In the genomic region with DNA sequence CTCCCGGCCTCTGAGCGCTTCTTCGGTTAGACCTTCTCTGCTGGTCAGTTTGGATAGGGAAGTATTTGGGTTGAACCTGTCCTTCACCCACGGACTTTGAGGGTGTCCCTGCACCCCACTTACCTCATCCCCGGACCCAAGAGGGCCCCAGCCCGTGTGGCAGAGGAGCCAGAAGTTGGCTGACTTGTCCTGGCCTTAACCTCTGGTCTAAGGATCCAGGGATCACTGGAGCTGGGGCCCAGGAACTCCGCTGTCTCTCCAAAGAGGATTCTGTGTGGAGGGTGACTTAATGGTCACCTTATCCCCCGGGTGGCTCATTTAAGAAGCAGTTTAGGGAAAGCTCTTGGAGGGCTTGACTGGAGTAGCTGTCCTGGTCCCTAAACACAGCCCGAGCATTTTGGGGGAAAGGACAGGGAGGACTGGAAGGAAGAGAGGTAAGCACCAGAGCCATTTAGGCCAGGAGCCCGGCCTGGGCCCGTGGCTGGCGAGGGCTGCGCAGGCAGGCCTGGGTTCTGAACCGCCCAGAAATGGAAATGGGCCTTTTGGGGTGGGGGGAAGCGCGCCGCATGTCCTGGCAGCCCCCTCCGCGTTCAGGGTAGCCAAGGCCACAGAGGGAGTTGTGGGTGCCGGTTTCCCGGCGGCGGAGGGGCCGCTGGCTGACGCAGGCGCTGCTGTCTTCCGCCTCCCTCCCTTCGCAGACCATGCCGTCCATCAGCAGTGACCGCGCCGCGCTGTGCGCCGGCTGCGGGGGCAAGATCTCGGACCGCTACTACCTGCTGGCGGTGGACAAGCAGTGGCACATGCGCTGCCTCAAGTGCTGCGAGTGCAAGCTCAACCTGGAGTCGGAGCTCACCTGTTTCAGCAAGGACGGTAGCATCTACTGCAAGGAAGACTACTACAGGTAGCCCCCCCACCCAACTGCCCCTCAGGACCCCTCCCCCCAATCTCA, we compare ENCODE assay signal across 19 cellular contexts. TPM values are rescaled to one million over a fixed set of nuclear protein-coding genes. Genes with fewer than 3 reads are reported as not detected.
DNase-seq lines count a peak whose midpoint lies in the region; ATAC-seq and TF ChIP-seq lines count a peak whose summit lies in the region.
"Had no signal": no experiment of that assay in that cellular context is flagged by ENCODE, and none has a peak within 500 bp of the region (broad histone marks: within the 10 kb centered on the region; RNA-seq: fewer than 3 reads in every experiment).

No MANE protein-coding gene starts in this region.

- no peak for DNase-seq in CD8-positive, alpha-beta T cell
- DNase-seq in GM06990 (ENCODE audit: extremely low read depth, insufficient read length) (peak; percentile 59), NCI-H226 (no peak)
- no peak for DNase-seq in effector CD4-positive, alpha-beta T cell
- DNase-seq in stimulated activated CD4-positive, alpha-beta T cell treated with anti-CD3 and anti-CD28 coated beads, Interleukin-2, amount 100 ng/mL, for 48 hours = no peak
- DNase-seq: activated CD4-positive, alpha-beta T cell treated with anti-CD3 and anti-CD28 coated beads, Interleukin-2, amount 50 U/mL, for 1 hour; activated gamma-delta T cell treated with Interleukin-2 at 50 U/mL for 16 hours; CD4-positive, alpha-beta T cell; cerebellar nuclear complex; GF-D8; heart left ventricle; left cardiac atrium; NCI-H446; PC-3; stimulated activated naive CD8-positive, alpha-beta T cell treated with anti-CD3 and anti-CD28 coated beads, Interleukin-15, amount 100 ng/mL, for 72 hours; SW 1271 had no signal

- H3K9me3 Mint-ChIP-seq in CD8-positive, alpha-beta T cell = no peaks in the 10 kb centered on the region
- peaks cover 0 to 11% (median 0%) of the 10 kb centered on the region in 5 experiments for H3K9me3 Mint-ChIP-seq in brain
- H3K9me3 Mint-ChIP-seq: CD4-positive, alpha-beta T cell; stimulated activated naive CD8-positive, alpha-beta T cell treated with anti-CD3 and anti-CD28 coated beads, Interleukin-15, amount 100 ng/mL, for 72 hours had no signal

- POLR2A ChIA-PET in CD8-positive, alpha-beta T cell (lab: Charles Lee) = no interaction called here

- H3K4me2 ChIP-seq in neural cell (ENCODE audit: low read length) = no peak overlapping the region

- H3K27ac ChIP-seq in CD8-positive, alpha-beta T cell (ENCODE audit: low read depth, low read length) = no peak overlapping the region
- no peak overlapping the region for H3K27ac ChIP-seq in neural cell (ENCODE audit: low read length)
- H3K27ac ChIP-seq: heart left ventricle had no signal

- TF ChIP-seq RAD21 in neural cell (conservative IDR thresholded peaks at IDR 0.05) = peak; percentile 37

- H3K79me2 ChIP-seq in neural cell (replicated peaks; ENCODE audit: insufficient read depth, low read length) = peaks cover 87% of the 10 kb centered on the region

- no peaks in the 10 kb centered on the region for H3K36me3 Mint-ChIP-seq in CD8-positive, alpha-beta T cell
- H3K36me3 Mint-ChIP-seq in brain = no peaks in the 10 kb centered on the region

- TF ChIP-seq EP300 in neural cell (conservative IDR thresholded peaks at IDR 0.05; ENCODE audit: poor library complexity, severe bottlenecking) = no peak

- peaks cover 62% of the 10 kb centered on the region for H3K27me3 ChIP-seq in CD8-positive, alpha-beta T cell (ENCODE audit: insufficient read depth, low read length)
- H3K27me3 ChIP-seq in GM06990 (replicated peaks; ENCODE audit: control insufficient read depth, insufficient read depth, low read length) (no peaks in the 10 kb centered on the region; the same call in 1 of the 2 replicates), neural cell (ENCODE audit: insufficient read depth, low read depth, low read length) (peaks cover 89% of the 10 kb centered on the region)

- no peaks in the 10 kb centered on the region for H3K9me2 ChIP-seq in neural cell (ENCODE audit: insufficient read depth, low read length)

- no peak overlapping the region for H3K4me3 ChIP-seq in CD8-positive, alpha-beta T cell (ENCODE audit: low read depth, low read length)
- no peak overlapping the region for H3K4me3 ChIP-seq in GM06990 (replicated peaks; ENCODE audit: low read depth, low read length)
- peak overlapping the region; percentile 79 for H3K4me3 ChIP-seq in neural cell (ENCODE audit: low read length)

- H3K4me3 Mint-ChIP-seq in CD8-positive, alpha-beta T cell = peak overlapping the region; percentile 35
- peak overlapping the region; percentile 63 to 96 (median 86) for H3K4me3 Mint-ChIP-seq in brain
- H3K4me3 Mint-ChIP-seq: CD4-positive, alpha-beta T cell had no signal

- CTCF ChIA-PET in CD8-positive, alpha-beta T cell (lab: Charles Lee) = no interaction called here

- H3F3A ChIP-seq in neural cell (ENCODE audit: insufficient read depth, low read length, poor library complexity, severe bottlenecking) = peaks cover 7% of the 10 kb centered on the region

- H3K27ac Mint-ChIP-seq in CD8-positive, alpha-beta T cell = no peak overlapping the region
- H3K27ac Mint-ChIP-seq in brain = peak overlapping the region; percentile 53 to 99 (median 82)
- H3K27ac Mint-ChIP-seq: CD4-positive, alpha-beta T cell; stimulated activated naive CD8-positive, alpha-beta T cell treated with anti-CD3 and anti-CD28 coated beads, Interleukin-15, amount 100 ng/mL, for 72 hours had no signal

- intact Hi-C loops in CD8-positive, alpha-beta T cell (cut with DNase I, micrococcal nuclease) = no loop called here

- TF ChIP-seq CTCF in CD8-positive, alpha-beta T cell (IDR thresholded peaks at IDR 0.05) = no peak
- no peak for TF ChIP-seq CTCF in GM06990 (IDR thresholded peaks at IDR 0.05; ENCODE audit: insufficient read depth, low read length, poor library complexity, severe bottlenecking)
- no peak for TF ChIP-seq CTCF in brain (conservative IDR thresholded peaks at IDR 0.05)
- peak; percentile 22 for TF ChIP-seq CTCF in neural cell (IDR thresholded peaks at IDR 0.05; ENCODE audit: poor library complexity, severe bottlenecking)

- no peaks in the 10 kb centered on the region for H4K20me1 ChIP-seq in neural cell (ENCODE audit: insufficient read depth)

- no peaks in the 10 kb centered on the region for H3K36me3 ChIP-seq in CD8-positive, alpha-beta T cell (ENCODE audit: insufficient read depth, low read length)
- H3K36me3 ChIP-seq in GM06990 (ENCODE audit: control insufficient read depth, insufficient read depth, low read length) (no peaks in the 10 kb centered on the region), neural cell (ENCODE audit: insufficient read depth, low read length) (no peaks in the 10 kb centered on the region)
- H3K36me3 ChIP-seq: heart left ventricle had no signal

- peaks cover 36% of the 10 kb centered on the region for H3K4me1 ChIP-seq in CD8-positive, alpha-beta T cell (ENCODE audit: insufficient read depth, low read length)

- no peaks in the 10 kb centered on the region for H3K9me3 ChIP-seq in CD8-positive, alpha-beta T cell (ENCODE audit: low read length)
- no peaks in the 10 kb centered on the region for H3K9me3 ChIP-seq in neural cell (ENCODE audit: low read length)
- H3K9me3 ChIP-seq: heart left ventricle had no signal

- H2AFZ ChIP-seq in neural cell (ENCODE audit: low read depth, low read length) = no peak overlapping the region

- peaks cover 40% of the 10 kb centered on the region for H3K4me1 Mint-ChIP-seq in CD8-positive, alpha-beta T cell (ENCODE audit: low read depth)
- H3K4me1 Mint-ChIP-seq in brain = peaks cover 39% of the 10 kb centered on the region

- peaks cover 56% of the 10 kb centered on the region for H3K27me3 Mint-ChIP-seq in CD8-positive, alpha-beta T cell (ENCODE audit: low read depth)
- H3K27me3 Mint-ChIP-seq in brain = peaks cover 86% of the 10 kb centered on the region

- H3K9ac ChIP-seq in neural cell (ENCODE audit: low read length) = peak overlapping the region; percentile 63

- ATAC-seq in CD8-positive, alpha-beta T cell = no peak
- ATAC-seq: esophagus mucosa; heart left ventricle; left cardiac atrium; PC-3; stimulated activated naive CD8-positive, alpha-beta T cell treated with anti-CD3 and anti-CD28 coated beads, Interleukin-15, amount 100 ng/mL, for 72 hours had no signal

TF ChIP-seq in neural cell, 6 proteins besides CTCF, POLR2A, EP300 and RAD21:
- TF ChIP-seq TAF1 (IDR thresholded peaks at IDR 0.05; ENCODE audit: low read depth) = no peak
- TF ChIP-seq SMC3 (conservative IDR thresholded peaks at IDR 0.05; ENCODE audit: poor library complexity) = peak; percentile 13
- TF ChIP-seq, protein P1, sequence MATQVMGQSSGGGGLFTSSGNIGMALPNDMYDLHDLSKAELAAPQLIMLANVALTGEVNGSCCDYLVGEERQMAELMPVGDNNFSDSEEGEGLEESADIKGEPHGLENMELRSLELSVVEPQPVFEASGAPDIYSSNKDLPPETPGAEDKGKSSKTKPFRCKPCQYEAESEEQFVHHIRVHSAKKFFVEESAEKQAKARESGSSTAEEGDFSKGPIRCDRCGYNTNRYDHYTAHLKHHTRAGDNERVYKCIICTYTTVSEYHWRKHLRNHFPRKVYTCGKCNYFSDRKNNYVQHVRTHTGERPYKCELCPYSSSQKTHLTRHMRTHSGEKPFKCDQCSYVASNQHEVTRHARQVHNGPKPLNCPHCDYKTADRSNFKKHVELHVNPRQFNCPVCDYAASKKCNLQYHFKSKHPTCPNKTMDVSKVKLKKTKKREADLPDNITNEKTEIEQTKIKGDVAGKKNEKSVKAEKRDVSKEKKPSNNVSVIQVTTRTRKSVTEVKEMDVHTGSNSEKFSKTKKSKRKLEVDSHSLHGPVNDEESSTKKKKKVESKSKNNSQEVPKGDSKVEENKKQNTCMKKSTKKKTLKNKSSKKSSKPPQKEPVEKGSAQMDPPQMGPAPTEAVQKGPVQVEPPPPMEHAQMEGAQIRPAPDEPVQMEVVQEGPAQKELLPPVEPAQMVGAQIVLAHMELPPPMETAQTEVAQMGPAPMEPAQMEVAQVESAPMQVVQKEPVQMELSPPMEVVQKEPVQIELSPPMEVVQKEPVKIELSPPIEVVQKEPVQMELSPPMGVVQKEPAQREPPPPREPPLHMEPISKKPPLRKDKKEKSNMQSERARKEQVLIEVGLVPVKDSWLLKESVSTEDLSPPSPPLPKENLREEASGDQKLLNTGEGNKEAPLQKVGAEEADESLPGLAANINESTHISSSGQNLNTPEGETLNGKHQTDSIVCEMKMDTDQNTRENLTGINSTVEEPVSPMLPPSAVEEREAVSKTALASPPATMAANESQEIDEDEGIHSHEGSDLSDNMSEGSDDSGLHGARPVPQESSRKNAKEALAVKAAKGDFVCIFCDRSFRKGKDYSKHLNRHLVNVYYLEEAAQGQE (IDR thresholded peaks at IDR 0.05; ENCODE audit: borderline replicate concordance) = no peak
- no peak for TF ChIP-seq MXI1 (conservative IDR thresholded peaks at IDR 0.05; ENCODE audit: poor library complexity, severe bottlenecking)
- no peak for TF ChIP-seq EZH2 (IDR thresholded peaks at IDR 0.05; ENCODE audit: borderline replicate concordance, insufficient read depth, low read length, poor library complexity, severe bottlenecking)
- peak; percentile 36 for TF ChIP-seq POLR2AphosphoS5 (IDR thresholded peaks at IDR 0.05)

RNA-seq across cellular contexts. Expression of gene LHX2, which starts 2.0 kb away (rescaled TPM):
- total RNA-seq in CD8-positive, alpha-beta T cell = not detected
- polyA plus RNA-seq in brain (ENCODE audit: insufficient read depth, low read depth, low replicate concordance) (283 TPM), neural cell (2.6 and 3.6 TPM in 2 replicates)
- polyA minus RNA-seq in neural cell = 7.2 and 9.0 TPM in 2 replicates
- total RNA-seq: esophagus mucosa had no signal

Comparison
In these comparisons a context has a peak if more than half of its experiments do, and no peak if none do; other contexts are left out.
1. RNA of gene LHX2, which starts 2.0 kb away (polyA plus RNA-seq): 283 TPM in brain (single experiment); 2.6 to 3.6 TPM in neural cell; every median in the first group is over 10 times any median in the second.